ENCODE assay signal across 1 cellular context in the genomic region with DNA sequence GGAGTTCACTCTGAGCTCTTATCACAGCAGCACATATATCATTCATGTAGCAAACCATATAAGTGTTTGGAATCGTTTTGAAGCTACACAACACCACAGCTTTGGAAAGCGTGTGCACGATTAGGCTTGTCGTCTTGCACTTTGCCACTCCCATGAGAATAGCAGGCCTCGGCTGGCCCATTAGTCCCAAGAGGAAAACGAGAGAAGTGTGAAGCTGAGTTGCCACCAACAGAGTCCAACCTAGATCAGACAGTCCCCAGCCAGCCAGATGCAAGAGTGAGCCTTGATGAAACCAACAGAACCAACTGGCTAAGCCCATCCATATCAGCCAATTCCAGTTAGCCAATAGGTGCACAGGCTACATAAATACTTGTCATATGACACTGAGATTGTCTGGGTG.
TF ChIP-seq lines count a peak whose summit lies in the region.

No MANE protein-coding gene starts in this region.

TF ChIP-seq in GM23338, 12 proteins besides CTCF, POLR2A, EP300 and RAD21 (continued from another document):
- TF ChIP-seq, protein P1, sequence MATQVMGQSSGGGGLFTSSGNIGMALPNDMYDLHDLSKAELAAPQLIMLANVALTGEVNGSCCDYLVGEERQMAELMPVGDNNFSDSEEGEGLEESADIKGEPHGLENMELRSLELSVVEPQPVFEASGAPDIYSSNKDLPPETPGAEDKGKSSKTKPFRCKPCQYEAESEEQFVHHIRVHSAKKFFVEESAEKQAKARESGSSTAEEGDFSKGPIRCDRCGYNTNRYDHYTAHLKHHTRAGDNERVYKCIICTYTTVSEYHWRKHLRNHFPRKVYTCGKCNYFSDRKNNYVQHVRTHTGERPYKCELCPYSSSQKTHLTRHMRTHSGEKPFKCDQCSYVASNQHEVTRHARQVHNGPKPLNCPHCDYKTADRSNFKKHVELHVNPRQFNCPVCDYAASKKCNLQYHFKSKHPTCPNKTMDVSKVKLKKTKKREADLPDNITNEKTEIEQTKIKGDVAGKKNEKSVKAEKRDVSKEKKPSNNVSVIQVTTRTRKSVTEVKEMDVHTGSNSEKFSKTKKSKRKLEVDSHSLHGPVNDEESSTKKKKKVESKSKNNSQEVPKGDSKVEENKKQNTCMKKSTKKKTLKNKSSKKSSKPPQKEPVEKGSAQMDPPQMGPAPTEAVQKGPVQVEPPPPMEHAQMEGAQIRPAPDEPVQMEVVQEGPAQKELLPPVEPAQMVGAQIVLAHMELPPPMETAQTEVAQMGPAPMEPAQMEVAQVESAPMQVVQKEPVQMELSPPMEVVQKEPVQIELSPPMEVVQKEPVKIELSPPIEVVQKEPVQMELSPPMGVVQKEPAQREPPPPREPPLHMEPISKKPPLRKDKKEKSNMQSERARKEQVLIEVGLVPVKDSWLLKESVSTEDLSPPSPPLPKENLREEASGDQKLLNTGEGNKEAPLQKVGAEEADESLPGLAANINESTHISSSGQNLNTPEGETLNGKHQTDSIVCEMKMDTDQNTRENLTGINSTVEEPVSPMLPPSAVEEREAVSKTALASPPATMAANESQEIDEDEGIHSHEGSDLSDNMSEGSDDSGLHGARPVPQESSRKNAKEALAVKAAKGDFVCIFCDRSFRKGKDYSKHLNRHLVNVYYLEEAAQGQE (IDR thresholded peaks at IDR 0.05; ENCODE audit: unreplicated experiment), result no peak
- TF ChIP-seq NANOG (IDR thresholded peaks at IDR 0.05; ENCODE audit: borderline replicate concordance) (no peak), EZH2 (IDR thresholded peaks at IDR 0.05; ENCODE audit: low read depth, unreplicated experiment) (no peak), ZNF331 (CRISPR knock-in tag; IDR thresholded peaks at IDR 0.05; ENCODE audit: low read depth) (no peak), EZH2phosphoT487 (IDR thresholded peaks at IDR 0.05; ENCODE audit: unreplicated experiment) (no peak), STAT1 (IDR thresholded peaks at IDR 0.05; ENCODE audit: unreplicated experiment) (no peak), JUNB (IDR thresholded peaks at IDR 0.05; ENCODE audit: unreplicated experiment) (no peak)
- TF ChIP-seq, protein P2, sequence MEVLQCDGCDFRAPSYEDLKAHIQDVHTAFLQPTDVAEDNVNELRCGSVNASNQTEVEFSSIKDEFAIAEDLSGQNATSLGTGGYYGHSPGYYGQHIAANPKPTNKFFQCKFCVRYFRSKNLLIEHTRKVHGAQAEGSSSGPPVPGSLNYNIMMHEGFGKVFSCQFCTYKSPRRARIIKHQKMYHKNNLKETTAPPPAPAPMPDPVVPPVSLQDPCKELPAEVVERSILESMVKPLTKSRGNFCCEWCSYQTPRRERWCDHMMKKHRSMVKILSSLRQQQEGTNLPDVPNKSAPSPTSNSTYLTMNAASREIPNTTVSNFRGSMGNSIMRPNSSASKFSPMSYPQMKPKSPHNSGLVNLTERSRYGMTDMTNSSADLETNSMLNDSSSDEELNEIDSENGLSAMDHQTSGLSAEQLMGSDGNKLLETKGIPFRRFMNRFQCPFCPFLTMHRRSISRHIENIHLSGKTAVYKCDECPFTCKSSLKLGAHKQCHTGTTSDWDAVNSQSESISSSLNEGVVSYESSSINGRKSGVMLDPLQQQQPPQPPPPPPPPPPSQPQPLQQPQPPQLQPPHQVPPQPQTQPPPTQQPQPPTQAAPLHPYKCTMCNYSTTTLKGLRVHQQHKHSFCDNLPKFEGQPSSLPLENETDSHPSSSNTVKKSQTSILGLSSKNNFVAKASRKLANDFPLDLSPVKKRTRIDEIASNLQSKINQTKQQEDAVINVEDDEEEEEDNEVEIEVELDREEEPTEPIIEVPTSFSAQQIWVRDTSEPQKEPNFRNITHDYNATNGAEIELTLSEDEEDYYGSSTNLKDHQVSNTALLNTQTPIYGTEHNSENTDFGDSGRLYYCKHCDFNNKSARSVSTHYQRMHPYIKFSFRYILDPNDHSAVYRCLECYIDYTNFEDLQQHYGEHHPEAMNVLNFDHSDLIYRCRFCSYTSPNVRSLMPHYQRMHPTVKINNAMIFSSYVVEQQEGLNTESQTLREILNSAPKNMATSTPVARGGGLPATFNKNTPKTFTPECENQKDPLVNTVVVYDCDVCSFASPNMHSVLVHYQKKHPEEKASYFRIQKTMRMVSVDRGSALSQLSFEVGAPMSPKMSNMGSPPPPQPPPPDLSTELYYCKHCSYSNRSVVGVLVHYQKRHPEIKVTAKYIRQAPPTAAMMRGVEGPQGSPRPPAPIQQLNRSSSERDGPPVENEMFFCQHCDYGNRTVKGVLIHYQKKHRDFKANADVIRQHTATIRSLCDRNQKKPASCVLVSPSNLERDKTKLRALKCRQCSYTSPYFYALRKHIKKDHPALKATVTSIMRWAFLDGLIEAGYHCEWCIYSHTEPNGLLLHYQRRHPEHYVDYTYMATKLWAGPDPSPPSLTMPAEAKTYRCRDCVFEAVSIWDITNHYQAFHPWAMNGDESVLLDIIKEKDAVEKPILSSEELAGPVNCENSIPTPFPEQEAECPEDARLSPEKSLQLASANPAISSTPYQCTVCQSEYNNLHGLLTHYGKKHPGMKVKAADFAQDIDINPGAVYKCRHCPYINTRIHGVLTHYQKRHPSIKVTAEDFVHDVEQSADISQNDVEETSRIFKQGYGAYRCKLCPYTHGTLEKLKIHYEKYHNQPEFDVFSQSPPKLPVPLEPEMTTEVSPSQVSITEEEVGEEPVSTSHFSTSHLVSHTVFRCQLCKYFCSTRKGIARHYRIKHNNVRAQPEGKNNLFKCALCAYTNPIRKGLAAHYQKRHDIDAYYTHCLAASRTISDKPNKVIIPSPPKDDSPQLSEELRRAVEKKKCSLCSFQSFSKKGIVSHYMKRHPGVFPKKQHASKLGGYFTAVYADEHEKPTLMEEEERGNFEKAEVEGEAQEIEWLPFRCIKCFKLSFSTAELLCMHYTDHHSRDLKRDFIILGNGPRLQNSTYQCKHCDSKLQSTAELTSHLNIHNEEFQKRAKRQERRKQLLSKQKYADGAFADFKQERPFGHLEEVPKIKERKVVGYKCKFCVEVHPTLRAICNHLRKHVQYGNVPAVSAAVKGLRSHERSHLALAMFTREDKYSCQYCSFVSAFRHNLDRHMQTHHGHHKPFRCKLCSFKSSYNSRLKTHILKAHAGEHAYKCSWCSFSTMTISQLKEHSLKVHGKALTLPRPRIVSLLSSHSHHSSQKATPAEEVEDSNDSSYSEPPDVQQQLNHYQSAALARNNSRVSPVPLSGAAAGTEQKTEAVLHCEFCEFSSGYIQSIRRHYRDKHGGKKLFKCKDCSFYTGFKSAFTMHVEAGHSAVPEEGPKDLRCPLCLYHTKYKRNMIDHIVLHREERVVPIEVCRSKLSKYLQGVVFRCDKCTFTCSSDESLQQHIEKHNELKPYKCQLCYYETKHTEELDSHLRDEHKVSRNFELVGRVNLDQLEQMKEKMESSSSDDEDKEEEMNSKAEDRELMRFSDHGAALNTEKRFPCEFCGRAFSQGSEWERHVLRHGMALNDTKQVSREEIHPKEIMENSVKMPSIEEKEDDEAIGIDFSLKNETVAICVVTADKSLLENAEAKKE (CRISPR knock-in tag; IDR thresholded peaks at IDR 0.05), result no peak
